In the genomic region with DNA sequence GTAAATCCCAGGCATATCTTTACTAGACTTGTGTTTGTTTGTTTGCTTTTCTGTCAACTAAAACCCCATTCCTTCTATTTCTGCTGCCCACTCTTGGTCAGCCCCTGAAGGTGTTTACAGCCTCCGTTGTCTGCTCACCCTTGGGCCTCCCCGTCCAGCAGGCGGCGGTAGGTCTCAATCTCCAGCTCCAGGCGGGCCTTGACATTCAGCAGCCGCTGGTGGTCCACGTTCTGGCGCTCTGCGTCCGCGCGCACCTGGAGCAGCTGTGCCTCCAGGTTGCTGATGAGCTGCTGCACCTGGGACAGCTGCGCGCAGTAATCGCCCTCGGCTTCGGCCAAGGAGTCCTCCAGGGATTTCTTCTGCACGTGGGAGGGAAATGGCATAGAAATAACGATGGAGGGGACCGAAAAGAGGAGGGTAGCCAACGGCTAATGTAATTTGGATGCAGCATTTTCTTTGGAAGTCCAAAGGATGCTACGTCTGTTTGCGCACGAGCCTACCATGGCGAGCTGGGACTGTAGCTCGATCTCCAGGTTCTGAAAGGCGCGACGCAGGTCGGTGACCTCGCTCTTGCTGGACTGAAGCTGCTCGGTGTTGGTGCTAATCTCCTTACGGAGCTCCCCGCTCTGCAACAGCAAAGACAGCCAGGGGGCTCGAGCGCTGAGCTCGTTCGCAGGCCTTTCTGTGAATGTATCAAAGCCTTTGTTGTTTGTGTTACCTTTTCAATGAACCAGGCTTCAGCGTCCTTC, we compare ENCODE assay signal across 12 cellular contexts. TPM values are rescaled to one million over a fixed set of nuclear protein-coding genes. Genes with fewer than 3 reads are reported as not detected.
A peak's percentile ranks its signal among the peaks of the same experiment; 100 is the strongest.
DNase-seq lines count a peak whose midpoint lies in the region; ATAC-seq, FAIRE-seq and TF ChIP-seq lines count a peak whose summit lies in the region.
"Had no signal": no experiment of that assay in that cellular context is flagged by ENCODE, and none has a peak within 500 bp of the region (broad histone marks: within the 10 kb centered on the region; RNA-seq: fewer than 3 reads in every experiment).

No MANE protein-coding gene starts in this region.

- H3K4me1 ChIP-seq in H9 (ENCODE audit: insufficient read depth, low read length) (no peaks in the 10 kb centered on the region), left lung (no peaks in the 10 kb centered on the region)

- no peaks in the 10 kb centered on the region for H3K23me2 ChIP-seq in H9 (ENCODE audit: insufficient read length, low read depth, low read length, poor library complexity, severe bottlenecking)

- H3K9me3 ChIP-seq in H9 (ENCODE audit: control insufficient read depth, low read depth, low read length) (no peaks in the 10 kb centered on the region), left lung (no peaks in the 10 kb centered on the region)

- no peak overlapping the region; a peak in 1 of 7 replicates for H3K27ac Mint-ChIP-seq in H9

- peaks cover 2 to 12% of the 10 kb centered on the region in 2 experiments for H3K4me1 Mint-ChIP-seq in H9

- no peaks in the 10 kb centered on the region for H3K79me1 ChIP-seq in H9 (ENCODE audit: insufficient read depth, low read depth, low read length, poor library complexity, severe bottlenecking)

- WGBS in H9 (ENCODE audit: extremely low coverage, insufficient read length, low lambda C conversion rate) = no CpG with 5 or more reads among the region's 39 CpGs

- H3K4me2 ChIP-seq in H9 (ENCODE audit: insufficient read depth, insufficient read length, low read length) = no peak overlapping the region

- H3K79me2 ChIP-seq in H9 (ENCODE audit: insufficient read depth, low read length) = no peaks in the 10 kb centered on the region

- no peak overlapping the region for H2BK5ac ChIP-seq in H9 (ENCODE audit: insufficient read length, low read length)

- no peak overlapping the region for H4K91ac ChIP-seq in H9 (ENCODE audit: insufficient read length, low read depth, low read length)

- no peak overlapping the region for H2BK20ac ChIP-seq in H9 (ENCODE audit: low read depth, low read length, poor library complexity, severe bottlenecking)

- H3K4me3 ChIP-seq in brain microvascular endothelial cell (ENCODE audit: low read depth, low read length) = no peak overlapping the region
- no peak overlapping the region for H3K4me3 ChIP-seq in left lung

- H3K36me3 ChIP-seq in brain microvascular endothelial cell (replicated peaks) (no peaks in the 10 kb centered on the region), left lung (no peaks in the 10 kb centered on the region)

- H3K27me3 ChIP-seq in H9 (ENCODE audit: insufficient read depth, low read length) = no peaks in the 10 kb centered on the region
- no peaks in the 10 kb centered on the region for H3K27me3 ChIP-seq in brain microvascular endothelial cell (replicated peaks)
- H3K27me3 ChIP-seq in left lung = peaks cover 0 to 17% of the 10 kb centered on the region in 2 donors

- TF ChIP-seq POLR2A in GM12892 (IDR thresholded peaks at IDR 0.05; ENCODE audit: low read depth, low read length) = no peak

- H3K23ac ChIP-seq in H9 (ENCODE audit: insufficient read length, low read depth, low read length) = no peak overlapping the region

- H3K4me3 Mint-ChIP-seq in H9 = no peak overlapping the region; a peak in 1 of 5 replicates

- no peak overlapping the region for H2BK15ac ChIP-seq in H9 (ENCODE audit: low read depth, low read length)

- no peak overlapping the region for H3K14ac ChIP-seq in H9 (ENCODE audit: insufficient read depth, low read length)

- no peak overlapping the region for H3K27ac ChIP-seq in H9 (ENCODE audit: insufficient read length, low read depth, low read length)
- no peak overlapping the region for H3K27ac ChIP-seq in brain microvascular endothelial cell
- H3K27ac ChIP-seq in left lung = no peak overlapping the region

- H2AFZ ChIP-seq in H9 (ENCODE audit: low read length) = no peak overlapping the region

- no peak overlapping the region for H3K56ac ChIP-seq in H9 (ENCODE audit: insufficient read length, low read depth, low read length)

- no peaks in the 10 kb centered on the region; a peak in 1 of 7 replicates for H3K36me3 Mint-ChIP-seq in H9 (ENCODE audit: insufficient read depth in 1 of 3, low read depth in 3 of 3)

- H4K20me1 ChIP-seq in H9 (ENCODE audit: control insufficient read depth, insufficient read depth, insufficient read length) = no peaks in the 10 kb centered on the region

- no peak overlapping the region for H3K4ac ChIP-seq in H9 (ENCODE audit: low read depth, low read length)

- H3K9me3 Mint-ChIP-seq in H9 = no peaks in the 10 kb centered on the region; a peak in 1 of 5 replicates

- H2BK12ac ChIP-seq in H9 (ENCODE audit: insufficient read length, low read depth, low read length) = no peak overlapping the region

- no peak overlapping the region for H4K8ac ChIP-seq in H9 (replicated peaks; ENCODE audit: insufficient read length, low read depth, low read length)

- DNase-seq in D341Med (ENCODE audit: low spot score) = peak; percentile 55
- DNase-seq in H9 = peak; percentile 97
- DNase-seq in brain microvascular endothelial cell = no peak
- DNase-seq in left lung = peak in 1 of 2 donors; percentile 71
- no peak for DNase-seq in ureter (ENCODE audit: low spot score)
- no peak for DNase-seq in GM12892 (ENCODE audit: insufficient read length)
- no peak for DNase-seq in OCI-M1 (lab: John Stamatoyannopoulos, UW)
- DNase-seq: left colon, NCI-H1105 treated with DMSO at 0.1 percent for 48 hours had no signal

- no peak overlapping the region for H2AK5ac ChIP-seq in H9 (ENCODE audit: insufficient read length, low read length)

- TF ChIP-seq CTCF in H9 (conservative IDR thresholded peaks at IDR 0.05) (peak; percentile 89), brain microvascular endothelial cell (IDR thresholded peaks at IDR 0.05; ENCODE audit: low read depth, low read length, missing control alignments) (peak; percentile 72), left lung (IDR thresholded peaks at IDR 0.05) (no peak)

- H3T11ph ChIP-seq in H9 (ENCODE audit: low read length) = no peak overlapping the region

- no peak overlapping the region for H3K18ac ChIP-seq in H9 (ENCODE audit: insufficient read length, low read depth, low read length)

- peaks cover 11% of the 10 kb centered on the region for H3K27me3 Mint-ChIP-seq in H9 (ENCODE audit: low read depth)

- intact Hi-C loops in left lung (cut with DNase I) = no loop called here

- ATAC-seq in left lung (peak; percentile 38), HG02973 (IDR thresholded peaks at IDR 0.05; ENCODE audit: unreplicated experiment) (no peak)
- ATAC-seq: left colon had no signal

- no peak overlapping the region for H2BK120ac ChIP-seq in H9 (ENCODE audit: low read depth, low read length, poor library complexity, severe bottlenecking)

- no peak overlapping the region for H4K5ac ChIP-seq in H9 (ENCODE audit: insufficient read length, low read depth, low read length)

- FAIRE-seq in GM12892 (lab: Jason Lieb, UNC) = no peak
- FAIRE-seq: endometrium had no signal

- H3K9ac ChIP-seq in H9 (ENCODE audit: extremely low read depth, insufficient read length, low read length) = no peak overlapping the region

- in situ Hi-C loops in brain microvascular endothelial cell (cut with HindIII; ENCODE audit: low pct_ligation_motif_present, low sequenced_read_pairs) = no loop called here

RNA-seq across cellular contexts. Expression of a gene that starts 3.9 kb away (rescaled TPM):
- not detected in 2 replicates for total RNA-seq in H9 (2021)
- not detected for total RNA-seq in left lung
- not detected for total RNA-seq in ureter
- polyA plus RNA-seq in GM12892 (2012; ENCODE audit: missing spikeins) = not detected
- total RNA-seq: pulmonary artery endothelial cell had no signal

RNA-seq across cellular contexts. Expression of a gene that starts 21.9 kb away (rescaled TPM):
- total RNA-seq in H9 (2021) (not detected in 2 replicates), left lung (not detected), ureter (4.7 TPM)
- polyA plus RNA-seq in GM12892 (2012; ENCODE audit: missing spikeins) = not detected
- total RNA-seq: pulmonary artery endothelial cell had no signal

RNA-seq across cellular contexts. Expression of a gene that starts 40.7 kb away (rescaled TPM):
- total RNA-seq in H9 (2021) (24.0 and 28.4 TPM in 2 replicates), left lung (10 to 100 TPM; 42.0 to 43.2 TPM), ureter (70.1 TPM)
- 31.5 TPM for polyA plus RNA-seq in GM12892 (2012; ENCODE audit: missing spikeins)

Comparison
In these comparisons a context has a peak if more than half of its experiments do, and no peak if none do; other contexts are left out.
1. DNase-seq: peak in D341Med (single experiment) and H9 (single experiment); none in brain microvascular endothelial cell (single experiment), ureter (single experiment), GM12892 (single experiment) and OCI-M1 (single experiment).
2. CTCF ChIP-seq: peak in H9 (single experiment) and brain microvascular endothelial cell (single experiment); none in left lung (0 of 2).